28 cellular contexts compared by ENCODE assay signal in genomic region chr2:199219551-199219950, GRCh38.
"Had no signal": no experiment of that assay in that cellular context is flagged by ENCODE, and none has a peak within 500 bp of the region (broad histone marks: within the 10 kb centered on the region; RNA-seq: fewer than 3 reads in every experiment).

No MANE protein-coding gene starts in this region.

- H3K9me3 ChIP-seq: adrenal gland had no signal

- DNase-seq: activated CD4-positive, alpha-beta T cell treated with anti-CD3 and anti-CD28 coated beads, Interleukin-2, amount 10 ng/mL, durations not matched to agents 7 days and 5 days; activated CD4-positive, CD25-positive, alpha-beta regulatory T cell; activated CD8-positive, alpha-beta memory T cell treated with anti-CD3 and anti-CD28 coated beads, Interleukin-2, amount 50 U/mL, for 4 hours; activated CD8-positive, alpha-beta T cell treated with anti-CD3 and anti-CD28 coated beads for 36 hours; activated naive CD4-positive, alpha-beta T cell treated with anti-CD3 and anti-CD28 coated beads, Interleukin-2, amount 50 U/mL, for 16 hours; activated naive CD8-positive, alpha-beta T cell treated with anti-CD3 and anti-CD28 coated beads, Interleukin-2, amount 10 ng/mL, durations not matched to agents 7 days and 5 days; activated T-cell treated with anti-CD3 and anti-CD28 coated beads, Interleukin-2, amount 50 U/mL, for 1 hour; adrenal gland; anterior cingulate cortex; central memory CD4-positive, alpha-beta T cell; Karpas-422; MM.1S; NCI-H1105; NCI-H1436 treated with DMSO at 0.1 percent for 48 hours; NCI-H187; NCI-H2081; NCI-H2171; NCI-H2227 treated with DMSO at 0.1 percent for 48 hours; NCI-H446 treated with DMSO at 0.1 percent for 48 hours; NCI-H526 treated with DMSO at 0.1 percent for 48 hours; SIG-M5; T-cell; T-helper 2 cell; T1000 had no signal

- ATAC-seq: activated CD8-positive, alpha-beta T cell treated with anti-CD3 and anti-CD28 coated beads for 36 hours; K562; T-cell had no signal

- H3K27me3 Mint-ChIP-seq: activated CD4-positive, alpha-beta T cell treated with anti-CD3 and anti-CD28 coated beads, Interleukin-2, amount 10 ng/mL, durations not matched to agents 7 days and 5 days; activated CD8-positive, alpha-beta T cell treated with anti-CD3 and anti-CD28 coated beads for 36 hours; activated naive CD8-positive, alpha-beta T cell treated with anti-CD3 and anti-CD28 coated beads, Interleukin-2, amount 10 ng/mL, durations not matched to agents 7 days and 5 days; T-cell had no signal

- H3K36me3 ChIP-seq: adrenal gland, breast epithelium had no signal

- H3K27ac Mint-ChIP-seq: activated CD4-positive, alpha-beta T cell treated with anti-CD3 and anti-CD28 coated beads, Interleukin-2, amount 10 ng/mL, durations not matched to agents 7 days and 5 days; activated CD8-positive, alpha-beta T cell treated with anti-CD3 and anti-CD28 coated beads for 36 hours; activated naive CD8-positive, alpha-beta T cell treated with anti-CD3 and anti-CD28 coated beads, Interleukin-2, amount 10 ng/mL, durations not matched to agents 7 days and 5 days; T-cell had no signal

- H3K36me3 Mint-ChIP-seq: activated naive CD8-positive, alpha-beta T cell treated with anti-CD3 and anti-CD28 coated beads, Interleukin-2, amount 10 ng/mL, durations not matched to agents 7 days and 5 days; T-cell had no signal

- H3K4me3 Mint-ChIP-seq: activated CD4-positive, alpha-beta T cell treated with anti-CD3 and anti-CD28 coated beads, Interleukin-2, amount 10 ng/mL, durations not matched to agents 7 days and 5 days; activated CD8-positive, alpha-beta T cell treated with anti-CD3 and anti-CD28 coated beads for 36 hours; activated naive CD8-positive, alpha-beta T cell treated with anti-CD3 and anti-CD28 coated beads, Interleukin-2, amount 10 ng/mL, durations not matched to agents 7 days and 5 days; T-cell had no signal

- H3K27ac ChIP-seq: adrenal gland, breast epithelium, SK-N-MC, VCaP had no signal

- H3K27me3 ChIP-seq: adrenal gland, breast epithelium had no signal

- H3K4me3 ChIP-seq: adrenal gland, breast epithelium, K562, SK-N-MC had no signal

- H3K4me1 ChIP-seq: adrenal gland, breast epithelium had no signal

- H3K4me1 Mint-ChIP-seq: activated CD4-positive, alpha-beta T cell treated with anti-CD3 and anti-CD28 coated beads, Interleukin-2, amount 10 ng/mL, durations not matched to agents 7 days and 5 days; activated naive CD8-positive, alpha-beta T cell treated with anti-CD3 and anti-CD28 coated beads, Interleukin-2, amount 10 ng/mL, durations not matched to agents 7 days and 5 days; T-cell had no signal
